Comparison of ENCODE assay signal across 22 cellular contexts in genomic region chr12:27366621-27367020, GRCh38.
"Had no signal": no experiment of that assay in that cellular context is flagged by ENCODE, and none has a peak within 500 bp of the region (broad histone marks: within the 10 kb centered on the region; RNA-seq: fewer than 3 reads in every experiment).

No MANE protein-coding gene starts in this region.

- H3K27ac Mint-ChIP-seq: activated CD4-positive, alpha-beta T cell treated with anti-CD3 and anti-CD28 coated beads, Interleukin-2, amount 10 ng/mL, durations not matched to agents 7 days and 5 days; activated CD8-positive, alpha-beta memory T cell treated with anti-CD3 and anti-CD28 coated beads, Interleukin-2, amount 10 ng/mL, durations not matched to agents 7 days and 5 days; activated CD8-positive, alpha-beta T cell treated with anti-CD3 and anti-CD28 coated beads for 36 hours; activated naive CD8-positive, alpha-beta T cell treated with anti-CD3 and anti-CD28 coated beads, Interleukin-2, amount 50 U/mL, for 24 hours; mesothelial cell of epicardium; natural killer cell; stimulated activated naive CD8-positive, alpha-beta T cell treated with anti-CD3 and anti-CD28 coated beads, Interleukin-15, Interleukin-2, amounts not matched to agents 100 ng/mL and 50 ng/mL, for 24 hours had no signal

- H3K27me3 ChIP-seq: right atrium auricular region, thyroid gland had no signal

- H3K9me3 ChIP-seq: left ventricle myocardium inferior, prostate gland, right atrium auricular region, thyroid gland had no signal

- H3K4me3 ChIP-seq: left ventricle myocardium inferior, prostate gland, right atrium auricular region, thyroid gland had no signal

- H3K4me3 Mint-ChIP-seq: activated CD4-positive, alpha-beta T cell treated with anti-CD3 and anti-CD28 coated beads, Interleukin-2, amount 10 ng/mL, durations not matched to agents 7 days and 5 days; activated CD8-positive, alpha-beta memory T cell treated with anti-CD3 and anti-CD28 coated beads, Interleukin-2, amount 10 ng/mL, durations not matched to agents 7 days and 5 days; activated CD8-positive, alpha-beta T cell treated with anti-CD3 and anti-CD28 coated beads for 36 hours; activated naive CD8-positive, alpha-beta T cell treated with anti-CD3 and anti-CD28 coated beads, Interleukin-2, amount 50 U/mL, for 24 hours; mesothelial cell of epicardium; natural killer cell; stimulated activated naive CD8-positive, alpha-beta T cell treated with anti-CD3 and anti-CD28 coated beads, Interleukin-15, Interleukin-2, amounts not matched to agents 100 ng/mL and 50 ng/mL, for 24 hours had no signal

- H3K4me1 Mint-ChIP-seq: activated CD4-positive, alpha-beta T cell treated with anti-CD3 and anti-CD28 coated beads, Interleukin-2, amount 10 ng/mL, durations not matched to agents 7 days and 5 days; activated naive CD8-positive, alpha-beta T cell treated with anti-CD3 and anti-CD28 coated beads, Interleukin-2, amount 50 U/mL, for 24 hours; natural killer cell had no signal

- H3K36me3 ChIP-seq: left ventricle myocardium inferior, prostate gland, right atrium auricular region, thyroid gland had no signal

- DNase-seq: activated CD4-positive, alpha-beta T cell treated with anti-CD3 and anti-CD28 coated beads, Interleukin-2, amount 10 ng/mL, durations not matched to agents 7 days and 5 days; activated CD4-positive, CD25-positive, alpha-beta regulatory T cell treated with anti-CD3 and anti-CD28 coated beads, Interleukin-2, amount 50 U/mL, for 72 hours; activated CD8-positive, alpha-beta memory T cell treated with anti-CD3 and anti-CD28 coated beads, Interleukin-2, amount 10 ng/mL, durations not matched to agents 7 days and 5 days; activated CD8-positive, alpha-beta T cell treated with anti-CD3 and anti-CD28 coated beads for 36 hours; activated effector memory CD4-positive, alpha-beta T cell treated with anti-CD3 and anti-CD28 coated beads, Interleukin-2, amount 50 U/mL, for 16 hours; activated naive CD4-positive, alpha-beta T cell treated with anti-CD3 and anti-CD28 coated beads, Interleukin-2, amount 50 U/mL, for 16 hours; activated naive CD8-positive, alpha-beta T cell treated with anti-CD3 and anti-CD28 coated beads, Interleukin-2, amount 50 U/mL, for 24 hours; activated T-cell treated with anti-CD3 and anti-CD28 coated beads for 4 hours; cerebellar nuclear complex; cortex of kidney; effector CD4-positive, alpha-beta T cell; head of caudate nucleus; hypothalamus; left ventricle myocardium inferior; natural killer cell; substantia nigra; thyroid gland; WERI-Rb-1 had no signal

- H3K36me3 Mint-ChIP-seq: natural killer cell had no signal

- H3K4me1 ChIP-seq: left ventricle myocardium inferior, prostate gland, right atrium auricular region, thyroid gland had no signal

- H3K27ac ChIP-seq: left ventricle myocardium inferior, prostate gland, right atrium auricular region, thyroid gland, WERI-Rb-1 had no signal

- ATAC-seq: activated CD8-positive, alpha-beta memory T cell treated with anti-CD3 and anti-CD28 coated beads, Interleukin-2, amount 10 ng/mL, durations not matched to agents 7 days and 5 days; activated CD8-positive, alpha-beta T cell treated with anti-CD3 and anti-CD28 coated beads for 36 hours; activated naive CD8-positive, alpha-beta T cell treated with anti-CD3 and anti-CD28 coated beads, Interleukin-2, amount 50 U/mL, for 24 hours; natural killer cell had no signal
